ENCODE assay signal across 14 cellular contexts in genomic region chr3:194571491-194571941, GRCh38.
DNase-seq lines count a peak whose midpoint lies in the region; ATAC-seq and TF ChIP-seq lines count a peak whose summit lies in the region.
"Had no signal": no experiment of that assay in that cellular context is flagged by ENCODE, and none has a peak within 500 bp of the region (broad histone marks: within the 10 kb centered on the region; RNA-seq: fewer than 3 reads in every experiment).

No MANE protein-coding gene starts in this region.

- intact Hi-C loops in ascending aorta (cut with DNase I) (loop anchor here (5.0 to 10.0 kb wide), 2 partner anchors 34 to 297 kb away; no protein-coding TSS in a partner anchor), right cardiac atrium (cut with DNase I) (loop anchor here in 2 of 4 donors (5.0 kb wide), 2 partner anchors 84 to 99 kb away; partner anchors contain the start of gene ATP13A3 (in 1 of the 2))

- H2BK15ac ChIP-seq in H9 (ENCODE audit: low read depth, low read length): no peak overlapping the region

- TF ChIP-seq CTCF in HFFc6 (IDR thresholded peaks at IDR 0.05) (no peak), ascending aorta (IDR thresholded peaks at IDR 0.05) (no peak), smooth muscle cell (IDR thresholded peaks at IDR 0.05; ENCODE audit: borderline replicate concordance, insufficient read depth, poor library complexity, severe bottlenecking) (no peak), H9 (conservative IDR thresholded peaks at IDR 0.05) (no peak)

- H2BK20ac ChIP-seq in H9 (ENCODE audit: low read depth, low read length, poor library complexity, severe bottlenecking): no peak overlapping the region

- H4K20me1 ChIP-seq in smooth muscle cell (ENCODE audit: low read depth) (no peaks in the 10 kb centered on the region), H9 (ENCODE audit: control insufficient read depth, insufficient read depth, insufficient read length) (no peaks in the 10 kb centered on the region)

- no peak overlapping the region for H2BK12ac ChIP-seq in H9 (ENCODE audit: insufficient read length, low read depth, low read length)

- H3K27me3 Mint-ChIP-seq in HFFc6 (ENCODE audit: insufficient read depth) (peaks cover 3% of the 10 kb centered on the region), H9 (ENCODE audit: low read depth) (peaks cover 4% of the 10 kb centered on the region)

- H3K27me3 ChIP-seq in ascending aorta (no peaks in the 10 kb centered on the region), right cardiac atrium (ENCODE audit: control insufficient read depth, insufficient read depth) (no peaks in the 10 kb centered on the region), smooth muscle cell (ENCODE audit: low read depth) (no peaks in the 10 kb centered on the region), H7 (ENCODE audit: control insufficient read depth, insufficient read depth, low read length) (no peaks in the 10 kb centered on the region), H9 (ENCODE audit: insufficient read depth, low read length) (no peaks in the 10 kb centered on the region)

- 36% methylated on average over 12 of the region's 12 CpGs for WGBS in right cardiac atrium
- 62% methylated on average over 12 of the region's 12 CpGs for WGBS in smooth muscle cell (ENCODE audit: low lambda C conversion rate)
- WGBS in H9 (ENCODE audit: extremely low coverage, insufficient read length, low lambda C conversion rate): no CpG with 5 or more reads among the region's 12 CpGs

- no peak overlapping the region for H3T11ph ChIP-seq in H9 (ENCODE audit: low read length)

- H3K9me3 Mint-ChIP-seq in HFFc6 (no peaks in the 10 kb centered on the region), H9 (no peaks in the 10 kb centered on the region)
- no peaks in the 10 kb centered on the region for H3K9me3 Mint-ChIP-seq in stimulated activated effector memory CD8-positive, alpha-beta T cell treated with anti-CD3 and anti-CD28 coated beads, Interleukin-12 subunit alpha, Interleukin-12 subunit beta, amount 100 ng/mL, for 72 hours
- H3K9me3 Mint-ChIP-seq: CD4-positive, alpha-beta memory T cell had no signal

- no peak overlapping the region for H4K91ac ChIP-seq in H9 (ENCODE audit: insufficient read length, low read depth, low read length)

- no peak overlapping the region for H3K23ac ChIP-seq in H9 (ENCODE audit: insufficient read length, low read depth, low read length)

- H3K4me1 Mint-ChIP-seq in HFFc6 (ENCODE audit: low read depth): peaks cover 65% of the 10 kb centered on the region
- peaks cover 14 to 27% of the 10 kb centered on the region in 2 experiments for H3K4me1 Mint-ChIP-seq in H9
- H3K4me1 Mint-ChIP-seq in stimulated activated effector memory CD8-positive, alpha-beta T cell treated with anti-CD3 and anti-CD28 coated beads, Interleukin-12 subunit alpha, Interleukin-12 subunit beta, amount 100 ng/mL, for 72 hours: peaks cover 20% of the 10 kb centered on the region
- H3K4me1 Mint-ChIP-seq: CD4-positive, alpha-beta memory T cell had no signal

- H3K23me2 ChIP-seq in H9 (ENCODE audit: insufficient read length, low read depth, low read length, poor library complexity, severe bottlenecking): no peaks in the 10 kb centered on the region

- H3K27ac ChIP-seq in ascending aorta: peak overlapping the region; percentile 86 to 94
- peak overlapping the region; percentile 94 for H3K27ac ChIP-seq in right cardiac atrium (ENCODE audit: low read length)
- peak overlapping the region; percentile 88 for H3K27ac ChIP-seq in smooth muscle cell (ENCODE audit: low read depth)
- no peak overlapping the region for H3K27ac ChIP-seq in H9 (ENCODE audit: insufficient read length, low read depth, low read length)

- peak overlapping the region; percentile 90 for H3K9ac ChIP-seq in smooth muscle cell (ENCODE audit: low read depth)
- H3K9ac ChIP-seq in H9 (ENCODE audit: extremely low read depth, insufficient read length, low read length): no peak overlapping the region

- no peak overlapping the region for H3K18ac ChIP-seq in H9 (ENCODE audit: insufficient read length, low read depth, low read length)

- H2AK5ac ChIP-seq in H9 (ENCODE audit: insufficient read length, low read length): no peak overlapping the region

- no peak overlapping the region for H4K8ac ChIP-seq in H9 (replicated peaks; ENCODE audit: insufficient read length, low read depth, low read length)

- H3K4ac ChIP-seq in H9 (ENCODE audit: low read depth, low read length): no peak overlapping the region

- H3K9me3 ChIP-seq in ascending aorta (no peaks in the 10 kb centered on the region), right cardiac atrium (ENCODE audit: control insufficient read depth, low read length) (no peaks in the 10 kb centered on the region), smooth muscle cell (replicated peaks; ENCODE audit: low read depth) (no peaks in the 10 kb centered on the region), H9 (ENCODE audit: control insufficient read depth, low read depth, low read length) (no peaks in the 10 kb centered on the region)

- no peaks in the 10 kb centered on the region for H3K79me1 ChIP-seq in H9 (ENCODE audit: insufficient read depth, low read depth, low read length, poor library complexity, severe bottlenecking)

- H3K56ac ChIP-seq in H9 (ENCODE audit: insufficient read length, low read depth, low read length): no peak overlapping the region

- H3K4me3 ChIP-seq in ascending aorta: no peak overlapping the region
- no peak overlapping the region for H3K4me3 ChIP-seq in right cardiac atrium (ENCODE audit: low read length)
- no peak overlapping the region for H3K4me3 ChIP-seq in smooth muscle cell
- H3K4me3 ChIP-seq in H7 (ENCODE audit: insufficient read depth, low read depth, low read length): no peak overlapping the region

- H2AFZ ChIP-seq in smooth muscle cell (ENCODE audit: low read depth) (no peak overlapping the region), H9 (ENCODE audit: low read length) (no peak overlapping the region)

- peak overlapping the region; percentile 99 for H3K27ac Mint-ChIP-seq in HFFc6
- no peak overlapping the region; a peak in 1 of 7 replicates for H3K27ac Mint-ChIP-seq in H9
- no peak overlapping the region for H3K27ac Mint-ChIP-seq in stimulated activated effector memory CD8-positive, alpha-beta T cell treated with anti-CD3 and anti-CD28 coated beads, Interleukin-12 subunit alpha, Interleukin-12 subunit beta, amount 100 ng/mL, for 72 hours
- H3K27ac Mint-ChIP-seq: activated CD8-positive, alpha-beta T cell treated with anti-CD3 and anti-CD28 coated beads, Interleukin-2, amount 10 ng/mL, durations not matched to agents 7 days and 5 days; CD4-positive, alpha-beta memory T cell had no signal

- H3K4me3 Mint-ChIP-seq in HFFc6 (peak overlapping the region; percentile 76; the same call in 1 of the 2 replicates), H9 (no peak overlapping the region; a peak in 1 of 5 replicates)
- no peak overlapping the region for H3K4me3 Mint-ChIP-seq in stimulated activated effector memory CD8-positive, alpha-beta T cell treated with anti-CD3 and anti-CD28 coated beads, Interleukin-12 subunit alpha, Interleukin-12 subunit beta, amount 100 ng/mL, for 72 hours
- H3K4me3 Mint-ChIP-seq: activated CD8-positive, alpha-beta T cell treated with anti-CD3 and anti-CD28 coated beads, Interleukin-2, amount 10 ng/mL, durations not matched to agents 7 days and 5 days; CD4-positive, alpha-beta memory T cell had no signal

- H3K36me3 ChIP-seq in ascending aorta (no peaks in the 10 kb centered on the region), smooth muscle cell (ENCODE audit: low read depth) (no peaks in the 10 kb centered on the region), H7 (replicated peaks; ENCODE audit: control insufficient read depth, insufficient read depth, low read length) (no peaks in the 10 kb centered on the region)

- H3F3A ChIP-seq in smooth muscle cell (ENCODE audit: low read depth): peaks cover 12% of the 10 kb centered on the region

- H3K4me1 ChIP-seq in ascending aorta: peaks cover 6 to 23% of the 10 kb centered on the region in 2 donors
- peaks cover 18% of the 10 kb centered on the region for H3K4me1 ChIP-seq in right cardiac atrium (ENCODE audit: control insufficient read depth, insufficient read depth, low read length)
- H3K4me1 ChIP-seq in smooth muscle cell (ENCODE audit: low read depth): peaks cover 10% of the 10 kb centered on the region
- H3K4me1 ChIP-seq in H9 (ENCODE audit: insufficient read depth, low read length): no peaks in the 10 kb centered on the region; the same call in 1 of the 2 replicates

- peak overlapping the region; percentile 79 for H3K4me2 ChIP-seq in smooth muscle cell
- H3K4me2 ChIP-seq in H9 (ENCODE audit: insufficient read depth, insufficient read length, low read length): no peak overlapping the region

- H3K79me2 ChIP-seq in smooth muscle cell (ENCODE audit: low read depth): no peaks in the 10 kb centered on the region
- no peaks in the 10 kb centered on the region for H3K79me2 ChIP-seq in H9 (ENCODE audit: insufficient read depth, low read length)

- H2BK120ac ChIP-seq in H9 (ENCODE audit: low read depth, low read length, poor library complexity, severe bottlenecking): no peak overlapping the region

- H4K5ac ChIP-seq in H9 (ENCODE audit: insufficient read length, low read depth, low read length): no peak overlapping the region

- H3K36me3 Mint-ChIP-seq in HFFc6 (ENCODE audit: low read depth) (no peaks in the 10 kb centered on the region; the same call in 1 of the 2 replicates), H9 (ENCODE audit: insufficient read depth in 1 of 3, low read depth in 3 of 3) (no peaks in the 10 kb centered on the region)
- H3K36me3 Mint-ChIP-seq in stimulated activated effector memory CD8-positive, alpha-beta T cell treated with anti-CD3 and anti-CD28 coated beads, Interleukin-12 subunit alpha, Interleukin-12 subunit beta, amount 100 ng/mL, for 72 hours: no peaks in the 10 kb centered on the region
- H3K36me3 Mint-ChIP-seq: CD4-positive, alpha-beta memory T cell had no signal

- no peak overlapping the region for H3K14ac ChIP-seq in H9 (ENCODE audit: insufficient read depth, low read length)

- DNase-seq in HFFc6 (no peak), ascending aorta (ENCODE audit: low spot score in 2 of 2) (no peak), right cardiac atrium (peak; percentile 55 to 78 (median 76)), smooth muscle cell (lab: John Stamatoyannopoulos, UW; ENCODE audit: unreplicated experiment) (no peak), H7 (no peak), H9 (no peak), HT-29 (ENCODE audit: low spot score) (no peak)
- DNase-seq in stimulated activated effector memory CD8-positive, alpha-beta T cell treated with anti-CD3 and anti-CD28 coated beads, Interleukin-12 subunit alpha, Interleukin-12 subunit beta, amount 100 ng/mL, for 72 hours (ENCODE audit: low spot score in 2 of 2): no peak
- DNase-seq: activated CD8-positive, alpha-beta T cell treated with anti-CD3 and anti-CD28 coated beads, Interleukin-2, amount 10 ng/mL, durations not matched to agents 7 days and 5 days; activated gamma-delta T cell treated with Interleukin-2 at 50 U/mL for 16 hours; CD4-positive, alpha-beta memory T cell; NCI-H1092; NCI-H524 treated with DMSO at 0.1 percent for 48 hours; stimulated activated CD4-positive, alpha-beta T cell treated with anti-CD3 and anti-CD28 coated beads, Interleukin-2, amount 100 ng/mL, for 48 hours had no signal

- no peak overlapping the region for H2BK5ac ChIP-seq in H9 (ENCODE audit: insufficient read length, low read length)

- peak; percentile 42 to 61 for ATAC-seq in right cardiac atrium
- no peak for ATAC-seq in stimulated activated effector memory CD8-positive, alpha-beta T cell treated with anti-CD3 and anti-CD28 coated beads, Interleukin-12 subunit alpha, Interleukin-12 subunit beta, amount 100 ng/mL, for 72 hours
- ATAC-seq: activated CD8-positive, alpha-beta T cell treated with anti-CD3 and anti-CD28 coated beads, Interleukin-2, amount 10 ng/mL, durations not matched to agents 7 days and 5 days had no signal

Comparison
In these comparisons a context has a peak if more than half of its experiments do, and no peak if none do; other contexts are left out.
1. DNase-seq: peak in right cardiac atrium (3 of 3); none in HFFc6 (single experiment), ascending aorta (0 of 2), smooth muscle cell (single experiment), H7 (single experiment), H9 (single experiment), stimulated activated effector memory CD8-positive, alpha-beta T cell treated with anti-CD3 and anti-CD28 coated beads, Interleukin-12 subunit alpha, Interleukin-12 subunit beta, amount 100 ng/mL, for 72 hours (0 of 2) and HT-29 (single experiment).